In the genomic region with DNA sequence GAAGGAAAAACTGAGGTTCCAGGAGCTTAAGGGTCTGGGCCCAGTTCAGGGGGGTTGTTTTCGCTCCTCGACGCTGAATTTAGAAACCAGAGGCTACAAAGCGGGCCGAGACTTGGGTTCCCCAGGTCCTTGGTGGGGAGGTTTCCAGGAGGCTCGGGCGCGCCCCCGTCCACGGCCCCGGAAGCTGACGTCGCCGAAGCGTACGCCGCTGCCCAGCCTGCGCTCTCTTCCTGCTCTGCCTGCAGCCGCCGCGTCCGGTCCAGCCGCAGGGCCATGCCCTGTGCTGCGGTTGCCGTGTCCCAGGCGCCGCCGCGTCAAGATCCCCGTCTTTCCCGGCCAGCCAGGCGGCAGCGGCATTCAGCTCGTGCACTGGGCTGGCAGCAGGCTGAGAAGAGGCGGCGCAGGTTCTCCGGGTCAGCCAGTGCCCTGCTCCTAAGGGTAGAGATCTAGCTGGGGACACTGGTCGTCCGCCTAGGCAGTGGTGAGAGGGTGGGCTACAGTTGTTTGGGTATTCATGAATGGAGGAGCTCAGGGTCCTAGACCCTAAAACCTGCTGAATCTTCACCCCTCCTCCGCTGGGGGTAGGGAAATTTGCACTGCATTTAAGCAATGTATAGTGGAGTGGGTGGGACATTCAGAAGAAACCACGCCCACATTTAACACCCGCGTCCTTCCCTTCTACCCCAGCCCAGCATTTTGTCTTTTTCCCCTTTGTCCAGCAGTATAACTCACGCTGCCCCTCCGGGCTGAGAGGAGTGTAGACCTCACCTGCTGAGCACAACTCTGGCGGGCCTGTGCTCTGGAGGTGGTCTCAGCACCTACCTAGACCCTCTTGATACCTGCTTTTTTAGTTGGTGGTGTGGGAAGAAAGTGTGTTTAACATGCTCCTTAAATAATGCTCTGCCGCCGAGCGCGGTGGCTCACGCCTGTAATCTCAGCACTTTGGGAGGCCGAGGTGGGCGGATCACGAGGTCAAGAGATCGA, we compare ENCODE assay signal across 1 cellular context.
TF ChIP-seq lines count a peak whose summit lies in the region.

No MANE protein-coding gene starts in this region.

TF ChIP-seq in GM12878, 131 proteins besides CTCF, POLR2A, EP300 and RAD21 (continued from another document):
- TF ChIP-seq, protein P1, sequence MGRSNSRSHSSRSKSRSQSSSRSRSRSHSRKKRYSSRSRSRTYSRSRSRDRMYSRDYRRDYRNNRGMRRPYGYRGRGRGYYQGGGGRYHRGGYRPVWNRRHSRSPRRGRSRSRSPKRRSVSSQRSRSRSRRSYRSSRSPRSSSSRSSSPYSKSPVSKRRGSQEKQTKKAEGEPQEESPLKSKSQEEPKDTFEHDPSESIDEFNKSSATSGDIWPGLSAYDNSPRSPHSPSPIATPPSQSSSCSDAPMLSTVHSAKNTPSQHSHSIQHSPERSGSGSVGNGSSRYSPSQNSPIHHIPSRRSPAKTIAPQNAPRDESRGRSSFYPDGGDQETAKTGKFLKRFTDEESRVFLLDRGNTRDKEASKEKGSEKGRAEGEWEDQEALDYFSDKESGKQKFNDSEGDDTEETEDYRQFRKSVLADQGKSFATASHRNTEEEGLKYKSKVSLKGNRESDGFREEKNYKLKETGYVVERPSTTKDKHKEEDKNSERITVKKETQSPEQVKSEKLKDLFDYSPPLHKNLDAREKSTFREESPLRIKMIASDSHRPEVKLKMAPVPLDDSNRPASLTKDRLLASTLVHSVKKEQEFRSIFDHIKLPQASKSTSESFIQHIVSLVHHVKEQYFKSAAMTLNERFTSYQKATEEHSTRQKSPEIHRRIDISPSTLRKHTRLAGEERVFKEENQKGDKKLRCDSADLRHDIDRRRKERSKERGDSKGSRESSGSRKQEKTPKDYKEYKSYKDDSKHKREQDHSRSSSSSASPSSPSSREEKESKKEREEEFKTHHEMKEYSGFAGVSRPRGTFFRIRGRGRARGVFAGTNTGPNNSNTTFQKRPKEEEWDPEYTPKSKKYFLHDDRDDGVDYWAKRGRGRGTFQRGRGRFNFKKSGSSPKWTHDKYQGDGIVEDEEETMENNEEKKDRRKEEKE (IDR thresholded peaks at IDR 0.05), result no peak
- TF ChIP-seq NKRF (conservative IDR thresholded peaks at IDR 0.05), result peak; percentile 78; the same call in 1 of the 2 replicates
- TF ChIP-seq CHD1 (IDR thresholded peaks at IDR 0.05; ENCODE audit: low read depth, low read length), result no peak
- peak; percentile 35; the same call in 1 of the 2 replicates for TF ChIP-seq SMAD5 (IDR thresholded peaks at IDR 0.05; ENCODE audit: low read depth)
- TF ChIP-seq DPF2 (IDR thresholded peaks at IDR 0.05), result no peak
- TF ChIP-seq EED (IDR thresholded peaks at IDR 0.05; ENCODE audit: low read depth), result peak; percentile 72; the same call in 1 of the 2 replicates
- no peak for TF ChIP-seq STAT3 (IDR thresholded peaks at IDR 0.05; ENCODE audit: low read depth, low read length)
- 0 out of 2 replicates have a peak, but pooled peaks have one; percentile 84 for TF ChIP-seq ZNF217 (IDR thresholded peaks at IDR 0.05)
- TF ChIP-seq GABPA (IDR thresholded peaks at IDR 0.05; ENCODE audit: low read depth), result peak; percentile 28; the same call in 1 of the 2 replicates
- peak in 1 of 2 experiments; percentile 50; a peak in 1 of 3 replicates for TF ChIP-seq EGR1 (IDR thresholded peaks at IDR 0.05; ENCODE audit: borderline replicate concordance in 1 of 2, low read depth in 2 of 2, low read length in 2 of 2)
- TF ChIP-seq, protein P2, sequence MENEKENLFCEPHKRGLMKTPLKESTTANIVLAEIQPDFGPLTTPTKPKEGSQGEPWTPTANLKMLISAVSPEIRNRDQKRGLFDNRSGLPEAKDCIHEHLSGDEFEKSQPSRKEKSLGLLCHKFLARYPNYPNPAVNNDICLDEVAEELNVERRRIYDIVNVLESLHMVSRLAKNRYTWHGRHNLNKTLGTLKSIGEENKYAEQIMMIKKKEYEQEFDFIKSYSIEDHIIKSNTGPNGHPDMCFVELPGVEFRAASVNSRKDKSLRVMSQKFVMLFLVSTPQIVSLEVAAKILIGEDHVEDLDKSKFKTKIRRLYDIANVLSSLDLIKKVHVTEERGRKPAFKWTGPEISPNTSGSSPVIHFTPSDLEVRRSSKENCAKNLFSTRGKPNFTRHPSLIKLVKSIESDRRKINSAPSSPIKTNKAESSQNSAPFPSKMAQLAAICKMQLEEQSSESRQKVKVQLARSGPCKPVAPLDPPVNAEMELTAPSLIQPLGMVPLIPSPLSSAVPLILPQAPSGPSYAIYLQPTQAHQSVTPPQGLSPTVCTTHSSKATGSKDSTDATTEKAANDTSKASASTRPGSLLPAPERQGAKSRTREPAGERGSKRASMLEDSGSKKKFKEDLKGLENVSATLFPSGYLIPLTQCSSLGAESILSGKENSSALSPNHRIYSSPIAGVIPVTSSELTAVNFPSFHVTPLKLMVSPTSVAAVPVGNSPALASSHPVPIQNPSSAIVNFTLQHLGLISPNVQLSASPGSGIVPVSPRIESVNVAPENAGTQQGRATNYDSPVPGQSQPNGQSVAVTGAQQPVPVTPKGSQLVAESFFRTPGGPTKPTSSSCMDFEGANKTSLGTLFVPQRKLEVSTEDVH (IDR thresholded peaks at IDR 0.05; ENCODE audit: low read depth, partially characterized antibody), result no peak
- TF ChIP-seq RAD51 (IDR thresholded peaks at IDR 0.05), result no peak
- 0 out of 2 replicates have a peak, but pooled peaks have one; percentile 22 for TF ChIP-seq TCF3 (IDR thresholded peaks at IDR 0.05; ENCODE audit: borderline replicate concordance, insufficient read depth, low read depth, low read length)
- TF ChIP-seq, protein P3, sequence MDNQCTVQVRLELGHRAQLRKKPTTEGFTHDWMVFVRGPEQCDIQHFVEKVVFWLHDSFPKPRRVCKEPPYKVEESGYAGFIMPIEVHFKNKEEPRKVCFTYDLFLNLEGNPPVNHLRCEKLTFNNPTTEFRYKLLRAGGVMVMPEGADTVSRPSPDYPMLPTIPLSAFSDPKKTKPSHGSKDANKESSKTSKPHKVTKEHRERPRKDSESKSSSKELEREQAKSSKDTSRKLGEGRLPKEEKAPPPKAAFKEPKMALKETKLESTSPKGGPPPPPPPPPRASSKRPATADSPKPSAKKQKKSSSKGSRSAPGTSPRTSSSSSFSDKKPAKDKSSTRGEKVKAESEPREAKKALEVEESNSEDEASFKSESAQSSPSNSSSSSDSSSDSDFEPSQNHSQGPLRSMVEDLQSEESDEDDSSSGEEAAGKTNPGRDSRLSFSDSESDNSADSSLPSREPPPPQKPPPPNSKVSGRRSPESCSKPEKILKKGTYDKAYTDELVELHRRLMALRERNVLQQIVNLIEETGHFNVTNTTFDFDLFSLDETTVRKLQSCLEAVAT (IDR thresholded peaks at IDR 0.05), result 0 out of 2 replicates have a peak, but pooled peaks have one; percentile 28
